1 cellular context compared by ENCODE assay signal in the genomic region with DNA sequence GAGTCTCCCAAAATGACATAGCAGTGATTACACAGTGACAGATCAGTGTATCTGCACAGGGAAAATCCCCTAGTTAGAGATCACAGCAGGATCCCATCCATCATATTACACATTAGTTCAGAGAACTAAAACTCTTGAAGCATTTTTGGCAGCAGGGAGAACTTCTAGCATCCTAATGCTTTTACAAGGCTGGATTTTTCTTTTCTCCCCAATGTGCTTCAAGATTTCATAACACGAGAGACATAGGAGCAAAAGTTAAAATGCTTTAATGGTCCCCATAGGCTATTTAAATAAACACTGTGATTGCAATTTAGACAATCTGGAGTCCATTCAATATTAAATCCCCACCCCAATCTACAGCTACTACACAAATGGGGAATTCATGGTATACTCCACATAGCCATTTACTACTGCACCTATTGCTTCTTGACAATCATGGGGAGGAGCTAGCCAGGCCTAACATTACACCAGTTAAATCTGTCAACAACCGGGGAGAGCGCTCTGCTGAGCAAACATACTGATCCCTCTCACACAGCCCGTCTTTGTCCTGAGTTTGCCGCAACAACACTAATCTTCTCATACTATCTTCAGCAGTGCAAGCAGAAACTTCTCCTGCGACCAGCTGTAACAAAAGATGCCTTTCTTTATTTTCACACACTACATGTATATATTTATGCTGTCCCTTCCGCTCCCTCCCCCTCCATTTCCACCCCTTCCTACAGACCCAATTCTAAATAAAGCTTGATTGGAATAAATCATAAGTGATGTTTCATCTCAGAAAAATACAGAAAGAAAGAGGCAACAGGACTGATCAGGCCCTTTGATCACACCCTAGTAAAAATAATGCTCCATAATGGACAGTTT.
TF ChIP-seq lines count a peak whose summit lies in the region.

No MANE protein-coding gene starts in this region.

TF ChIP-seq in HEK293, 187 proteins besides CTCF, POLR2A, EP300 and RAD21 (continued from another document and continues in another):
- no peak for TF ChIP-seq ZNF518A (tag by site-specific recombination; conservative IDR thresholded peaks at IDR 0.05; ENCODE audit: low read depth)
- TF ChIP-seq ZNF560 (tag by site-specific recombination; IDR thresholded peaks at IDR 0.05; ENCODE audit: borderline replicate concordance): no peak
- no peak for TF ChIP-seq ZNF830 (tag by site-specific recombination; IDR thresholded peaks at IDR 0.05; ENCODE audit: low read depth)
- no peak for TF ChIP-seq ZFHX2 (tag by site-specific recombination; conservative IDR thresholded peaks at IDR 0.05)
- no peak for TF ChIP-seq ZNF626 (tag by site-specific recombination; IDR thresholded peaks at IDR 0.05)
- no peak for TF ChIP-seq ZNF513 (tag by site-specific recombination; IDR thresholded peaks at IDR 0.05)
- no peak for TF ChIP-seq ZNF26 (tag by site-specific recombination; IDR thresholded peaks at IDR 0.05)
- peak; percentile 72 for TF ChIP-seq ZBTB17 (tag by site-specific recombination; IDR thresholded peaks at IDR 0.05)
- no peak for TF ChIP-seq ZNF514 (tag by site-specific recombination; IDR thresholded peaks at IDR 0.05)
- no peak for TF ChIP-seq ZNF148 (tag by site-specific recombination; IDR thresholded peaks at IDR 0.05; ENCODE audit: borderline replicate concordance)
- TF ChIP-seq, protein P1, sequence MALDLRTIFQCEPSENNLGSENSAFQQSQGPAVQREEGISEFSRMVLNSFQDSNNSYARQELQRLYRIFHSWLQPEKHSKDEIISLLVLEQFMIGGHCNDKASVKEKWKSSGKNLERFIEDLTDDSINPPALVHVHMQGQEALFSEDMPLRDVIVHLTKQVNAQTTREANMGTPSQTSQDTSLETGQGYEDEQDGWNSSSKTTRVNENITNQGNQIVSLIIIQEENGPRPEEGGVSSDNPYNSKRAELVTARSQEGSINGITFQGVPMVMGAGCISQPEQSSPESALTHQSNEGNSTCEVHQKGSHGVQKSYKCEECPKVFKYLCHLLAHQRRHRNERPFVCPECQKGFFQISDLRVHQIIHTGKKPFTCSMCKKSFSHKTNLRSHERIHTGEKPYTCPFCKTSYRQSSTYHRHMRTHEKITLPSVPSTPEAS (tag by site-specific recombination; IDR thresholded peaks at IDR 0.05): no peak
- no peak for TF ChIP-seq ZNF202 (tag by site-specific recombination; IDR thresholded peaks at IDR 0.05; ENCODE audit: borderline replicate concordance)
- TF ChIP-seq ZNF140 (tag by site-specific recombination; IDR thresholded peaks at IDR 0.05): no peak
- TF ChIP-seq ZNF530 (tag by site-specific recombination; IDR thresholded peaks at IDR 0.05; ENCODE audit: low read depth): no peak
- peak; percentile 81 for TF ChIP-seq SP7 (tag by site-specific recombination; IDR thresholded peaks at IDR 0.05)
- TF ChIP-seq ZNF324 (tag by site-specific recombination; IDR thresholded peaks at IDR 0.05): no peak
- TF ChIP-seq TCF7L2 (IDR thresholded peaks at IDR 0.05; ENCODE audit: borderline replicate concordance, low read depth, low read length): no peak; the same call in 1 of the 2 replicates
- TF ChIP-seq ZNF311 (tag by site-specific recombination; IDR thresholded peaks at IDR 0.05; ENCODE audit: borderline replicate concordance): no peak
- no peak for TF ChIP-seq ZFP3 (tag by site-specific recombination; IDR thresholded peaks at IDR 0.05; ENCODE audit: low read depth)
- no peak for TF ChIP-seq ZNF558 (tag by site-specific recombination; IDR thresholded peaks at IDR 0.05)
- peak; percentile 59; the same call in 1 of the 2 replicates for TF ChIP-seq GLI2 (tag by site-specific recombination; IDR thresholded peaks at IDR 0.05; ENCODE audit: borderline replicate concordance, low read depth)
- TF ChIP-seq, protein P2, sequence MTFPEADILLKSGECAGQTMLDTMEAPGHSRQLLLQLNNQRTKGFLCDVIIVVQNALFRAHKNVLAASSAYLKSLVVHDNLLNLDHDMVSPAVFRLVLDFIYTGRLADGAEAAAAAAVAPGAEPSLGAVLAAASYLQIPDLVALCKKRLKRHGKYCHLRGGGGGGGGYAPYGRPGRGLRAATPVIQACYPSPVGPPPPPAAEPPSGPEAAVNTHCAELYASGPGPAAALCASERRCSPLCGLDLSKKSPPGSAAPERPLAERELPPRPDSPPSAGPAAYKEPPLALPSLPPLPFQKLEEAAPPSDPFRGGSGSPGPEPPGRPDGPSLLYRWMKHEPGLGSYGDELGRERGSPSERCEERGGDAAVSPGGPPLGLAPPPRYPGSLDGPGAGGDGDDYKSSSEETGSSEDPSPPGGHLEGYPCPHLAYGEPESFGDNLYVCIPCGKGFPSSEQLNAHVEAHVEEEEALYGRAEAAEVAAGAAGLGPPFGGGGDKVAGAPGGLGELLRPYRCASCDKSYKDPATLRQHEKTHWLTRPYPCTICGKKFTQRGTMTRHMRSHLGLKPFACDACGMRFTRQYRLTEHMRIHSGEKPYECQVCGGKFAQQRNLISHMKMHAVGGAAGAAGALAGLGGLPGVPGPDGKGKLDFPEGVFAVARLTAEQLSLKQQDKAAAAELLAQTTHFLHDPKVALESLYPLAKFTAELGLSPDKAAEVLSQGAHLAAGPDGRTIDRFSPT (tag by site-specific recombination; IDR thresholded peaks at IDR 0.05): peak; percentile 89
- TF ChIP-seq PRDM4 (tag by site-specific recombination; IDR thresholded peaks at IDR 0.05): peak; percentile 71; the same call in 1 of the 2 replicates
- TF ChIP-seq ZNF571 (tag by site-specific recombination; IDR thresholded peaks at IDR 0.05): no peak
- no peak for TF ChIP-seq ZNF416 (tag by site-specific recombination; IDR thresholded peaks at IDR 0.05)
- TF ChIP-seq ZNF112 (tag by site-specific recombination; IDR thresholded peaks at IDR 0.05): no peak
- TF ChIP-seq ZNF704 (tag by site-specific recombination; IDR thresholded peaks at IDR 0.05): no peak
- TF ChIP-seq ZNF350 (tag by site-specific recombination; IDR thresholded peaks at IDR 0.05): no peak
- TF ChIP-seq MZF1 (tag by site-specific recombination; IDR thresholded peaks at IDR 0.05; ENCODE audit: borderline replicate concordance): peak; percentile 100
- no peak for TF ChIP-seq SCRT1 (tag by site-specific recombination; IDR thresholded peaks at IDR 0.05; ENCODE audit: borderline replicate concordance)
- TF ChIP-seq GLIS2 (tag by site-specific recombination; IDR thresholded peaks at IDR 0.05): no peak
- TF ChIP-seq ZBTB7A (tag by site-specific recombination; IDR thresholded peaks at IDR 0.05; ENCODE audit: low read depth): no peak
- TF ChIP-seq, protein P3, sequence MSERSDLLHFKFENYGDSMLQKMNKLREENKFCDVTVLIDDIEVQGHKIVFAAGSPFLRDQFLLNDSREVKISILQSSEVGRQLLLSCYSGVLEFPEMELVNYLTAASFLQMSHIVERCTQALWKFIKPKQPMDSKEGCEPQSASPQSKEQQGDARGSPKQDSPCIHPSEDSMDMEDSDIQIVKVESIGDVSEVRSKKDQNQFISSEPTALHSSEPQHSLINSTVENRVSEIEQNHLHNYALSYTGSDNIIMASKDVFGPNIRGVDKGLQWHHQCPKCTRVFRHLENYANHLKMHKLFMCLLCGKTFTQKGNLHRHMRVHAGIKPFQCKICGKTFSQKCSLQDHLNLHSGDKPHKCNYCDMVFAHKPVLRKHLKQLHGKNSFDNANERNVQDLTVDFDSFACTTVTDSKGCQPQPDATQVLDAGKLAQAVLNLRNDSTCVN (tag by site-specific recombination; optimal IDR thresholded peaks at IDR 0.05): no peak
- TF ChIP-seq ZNF391 (tag by site-specific recombination; IDR thresholded peaks at IDR 0.05; ENCODE audit: borderline replicate concordance, low read depth): no peak; the same call in 1 of the 2 replicates
- TF ChIP-seq ZXDB (tag by site-specific recombination; IDR thresholded peaks at IDR 0.05): peak; percentile 77
